Comparison of ENCODE assay signal across 8 cellular contexts in genomic region chr3:45595364-45596154, GRCh38. TPM values are rescaled to one million over a fixed set of nuclear protein-coding genes. Genes with fewer than 3 reads are reported as not detected.
DNase-seq lines count a peak whose midpoint lies in the region; ATAC-seq and TF ChIP-seq lines count a peak whose summit lies in the region.

No MANE protein-coding gene starts in this region.

- no TSS peak for BruUV-seq in PC-9 (replicated peaks; lab: Mats Ljungman, UMichigan)

- no peak overlapping the region for H3K27ac ChIP-seq in PC-9

- TF ChIP-seq POLR2A in GM19193 (IDR thresholded peaks at IDR 0.05; ENCODE audit: extremely low read depth, insufficient read depth, insufficient read length) = peak; percentile 11

- intact Hi-C loops in PC-9 (cut with micrococcal nuclease; ENCODE audit: unreplicated experiment) = no loop called here

- H3K4me2 ChIP-seq in PC-9 = peak overlapping the region; percentile 95

- peaks cover 18% of the 10 kb centered on the region; the same call in 1 of the 2 replicates for H4K20me1 ChIP-seq in PC-9 (ENCODE audit: insufficient read depth)

- DNase-seq in PC-9 (peak in 1 of 2 experiments; percentile 56), fibroblast of villous mesenchyme (ENCODE audit: low read depth) (no peak), skeletal muscle cell (ENCODE audit: low read depth) (no peak), SW480 (ENCODE audit: low spot score) (no peak), left lobe of liver (ENCODE audit: low spot score) (no peak), NAMALWA (ENCODE audit: low spot score) (no peak), NCI-H1930 (lab: John Stamatoyannopoulos, UW) (no peak)

- no peaks in the 10 kb centered on the region; the same call in 1 of the 2 replicates for H3K36me3 ChIP-seq in PC-9 (ENCODE audit: low read depth)

- no peak overlapping the region for H2AFZ ChIP-seq in PC-9

- no peaks in the 10 kb centered on the region for H3K9me2 ChIP-seq in PC-9 (ENCODE audit: insufficient read depth)

- peaks cover 39% of the 10 kb centered on the region for H3K4me1 ChIP-seq in PC-9 (replicated peaks; ENCODE audit: insufficient read depth)

- no peaks in the 10 kb centered on the region for H3K9me3 ChIP-seq in PC-9 (ENCODE audit: insufficient read depth, low read depth)

- peak overlapping the region; percentile 64 for H3K4me3 ChIP-seq in PC-9
- H3K4me3 ChIP-seq in fibroblast of villous mesenchyme (ENCODE audit: low read depth, low read length) = peak overlapping the region; percentile 73
- H3K4me3 ChIP-seq in skeletal muscle cell (ENCODE audit: low read depth, low read length) = peak overlapping the region; percentile 65

- no peaks in the 10 kb centered on the region; the same call in 1 of the 2 replicates for H3F3A ChIP-seq in PC-9 (ENCODE audit: insufficient read depth, low read depth)

- no peaks in the 10 kb centered on the region for H3K27me3 ChIP-seq in PC-9 (ENCODE audit: insufficient read depth, low read depth)

- TF ChIP-seq CTCF in PC-9 (conservative IDR thresholded peaks at IDR 0.05) = no peak
- TF ChIP-seq CTCF in fibroblast of villous mesenchyme (IDR thresholded peaks at IDR 0.05; ENCODE audit: insufficient read depth, low read depth, low read length) = no peak

- POLR2A ChIA-PET in PC-9 (lab: Charles Lee; ENCODE audit: unreplicated experiment) = no interaction called here

- CTCF ChIA-PET in PC-9 (lab: Charles Lee) = interaction anchor here (0.6 to 1.0 kb wide), 2 partner anchors 61 to 84 kb away, joined by 3 to 7 read pairs; no protein-coding TSS in a partner anchor

- no peak for ATAC-seq in left lobe of liver

- peaks cover 63% of the 10 kb centered on the region for H3K79me2 ChIP-seq in PC-9 (ENCODE audit: low read depth)

RNA-seq across cellular contexts. Expression of gene LIMD1, which starts 1.0 kb away (rescaled TPM):
- total RNA-seq in PC-9 (2021) (32.4 and 32.9 TPM in 2 replicates), fibroblast of villous mesenchyme (15.8 and 23.7 TPM in 2 replicates), left lobe of liver (30.7 TPM)
